17 cellular contexts compared by ENCODE assay signal in genomic region chr1:162204129-162204882, GRCh38.
DNase-seq lines count a peak whose midpoint lies in the region; ATAC-seq, FAIRE-seq and TF ChIP-seq lines count a peak whose summit lies in the region.
"Had no signal": no experiment of that assay in that cellular context is flagged by ENCODE, and none has a peak within 500 bp of the region (broad histone marks: within the 10 kb centered on the region; RNA-seq: fewer than 3 reads in every experiment).

No MANE protein-coding gene starts in this region.

- no peaks in the 10 kb centered on the region for H3K23me2 ChIP-seq in H1 (ENCODE audit: low read depth, low read length)

- 58% methylated on average over 8 of the region's 8 CpGs for WGBS in liver
- WGBS in HepG2 (ENCODE audit: low lambda C conversion rate): 79% methylated on average over 8 of the region's 8 CpGs
- WGBS in H1 (ENCODE audit: extremely low coverage in 1 of 2, insufficient coverage in 1 of 2, insufficient read length in 1 of 2, insufficient replicate concordance in 2 of 2, low coverage in 1 of 2, low lambda C conversion rate in 2 of 2, missing lambda C conversion rate in 1 of 2), 2 experiments: 70% methylated on average over 8 of the region's 8 CpGs; no CpG with 5 or more reads in 1 of the 2 experiments

- no peak overlapping the region for H2BK5ac ChIP-seq in H1 (ENCODE audit: low read depth, low read length)

- H3K4ac ChIP-seq in H1 (replicated peaks; ENCODE audit: insufficient read length, low read depth, low read length): no peak overlapping the region

- no peak overlapping the region for H3K23ac ChIP-seq in H1 (ENCODE audit: insufficient read length)

- H3K9me3 ChIP-seq in liver (ENCODE audit: control insufficient read depth in 4 of 4, low read length in 3 of 4) (no peaks in the 10 kb centered on the region), HepG2 (ENCODE audit: low read length) (no peaks in the 10 kb centered on the region), H1 (ENCODE audit: insufficient read depth in 2 of 2, low read depth in 1 of 2, low read length in 1 of 2) (no peaks in the 10 kb centered on the region)

- peak overlapping the region; percentile 20 to 48 (median 21) for H3K27ac Mint-ChIP-seq in nephron
- H3K27ac Mint-ChIP-seq: B cell; CD4-positive, alpha-beta memory T cell had no signal

- H2BK12ac ChIP-seq in H1 (ENCODE audit: low read depth, low read length): no peak overlapping the region

- H3K27ac ChIP-seq in liver (ENCODE audit: low read depth in 1 of 2, low read length in 2 of 2) (no peak overlapping the region), HepG2 (ENCODE audit: extremely low read length, insufficient read depth, low read length) (no peak overlapping the region), H1 (ENCODE audit: low read depth, low read length) (no peak overlapping the region)

- DNase-seq in HepG2 (ENCODE audit: low spot score): no peak
- no peak for DNase-seq in H1 (ENCODE audit: low read depth in 1 of 2, low spot score in 2 of 2)
- DNase-seq in GM12891 (ENCODE audit: insufficient read length, low spot score): no peak
- DNase-seq in ecto neural progenitor cell (ENCODE audit: low spot score): no peak
- DNase-seq in hepatic stellate cell (ENCODE audit: low spot score): no peak
- DNase-seq: C1 segment of cervical spinal cord; CD4-positive, alpha-beta memory T cell; COR-L47; DMS53; GF-D8; IMR-90 had no signal

- no peak overlapping the region for H3K56ac ChIP-seq in H1 (replicated peaks; ENCODE audit: insufficient read length, low read depth, low read length)

- no peak overlapping the region for H3K18ac ChIP-seq in H1 (ENCODE audit: extremely low read depth, low read length)

- H3K27me3 Mint-ChIP-seq in nephron (ENCODE audit: low read depth): no peaks in the 10 kb centered on the region

- no peak overlapping the region for H3K14ac ChIP-seq in H1 (ENCODE audit: insufficient read length)

- POLR2A ChIA-PET in HepG2 (lab: Yijun Ruan, JAX): no interaction called here
- POLR2A ChIA-PET in H1 (lab: Charles Lee; ENCODE audit: partially characterized antibody): interaction anchor here (0.9 to 2.0 kb wide), 2 partner anchors 9 to 134 kb away, joined by 3 to 8 read pairs; no protein-coding TSS in a partner anchor

- no peaks in the 10 kb centered on the region; the same call in 1 of the 2 replicates for H3K79me1 ChIP-seq in H1 (ENCODE audit: low read depth, low read length)

- no peak overlapping the region for H4K5ac ChIP-seq in H1 (ENCODE audit: insufficient read length, low read depth, low read length)

- TF ChIP-seq CTCF in liver (IDR thresholded peaks at IDR 0.05; ENCODE audit: low read depth, low read length, missing input control): no peak
- no peak for TF ChIP-seq CTCF in HepG2 (CRISPR knock-in tag; IDR thresholded peaks at IDR 0.05)
- TF ChIP-seq CTCF in H1 (IDR thresholded peaks at IDR 0.05; ENCODE audit: control extremely low read depth in 1 of 3, insufficient read depth in 1 of 3, low read depth in 1 of 3, low read length in 3 of 3): no peak
- TF ChIP-seq CTCF in nephron (IDR thresholded peaks at IDR 0.05; ENCODE audit: unreplicated experiment in 3 of 3): no peak

- ATAC-seq in HepG2: no peak
- ATAC-seq: HCT116 had no signal

- H2AK5ac ChIP-seq in H1 (ENCODE audit: low read depth, low read length): no peak overlapping the region

- no peaks in the 10 kb centered on the region for H3K27me3 ChIP-seq in liver (ENCODE audit: control insufficient read depth in 4 of 4, insufficient read depth in 4 of 4, low read length in 3 of 4)
- no peaks in the 10 kb centered on the region; a peak in 1 of 5 replicates for H3K27me3 ChIP-seq in HepG2 (ENCODE audit: control insufficient read depth in 1 of 2, insufficient read depth in 2 of 2, low read length in 2 of 2)
- H3K27me3 ChIP-seq in H1 (replicated peaks in 1 of 4; ENCODE audit: control insufficient read depth in 3 of 4, extremely low read depth in 1 of 4, insufficient read depth in 3 of 4, low read length in 3 of 4): no peaks in the 10 kb centered on the region

- CTCF ChIA-PET in HepG2 (lab: Yijun Ruan, JAX; ENCODE audit: low intra/inter-chr PET ratio, low total read pairs): no interaction called here
- CTCF ChIA-PET in H1 (lab: Charles Lee; ENCODE audit: partially characterized antibody): interaction anchor here (1.2 to 2.2 kb wide), 6 partner anchors 11 to 148 kb away, joined by 3 to 9 read pairs (median 5); no protein-coding TSS in a partner anchor

- no peak overlapping the region for H3K4me3 Mint-ChIP-seq in nephron
- H3K4me3 Mint-ChIP-seq: B cell; CD4-positive, alpha-beta memory T cell had no signal

- H3K36me3 ChIP-seq in liver (ENCODE audit: control insufficient read depth in 4 of 4, insufficient read depth in 3 of 4, low read depth in 1 of 4, low read length in 3 of 4): no peaks in the 10 kb centered on the region
- H3K36me3 ChIP-seq in HepG2 (replicated peaks in 1 of 2; ENCODE audit: control insufficient read depth in 1 of 2, insufficient read depth in 2 of 2, low read length in 2 of 2): no peaks in the 10 kb centered on the region
- no peaks in the 10 kb centered on the region for H3K36me3 ChIP-seq in H1 (ENCODE audit: control insufficient read depth in 2 of 4, insufficient read depth in 4 of 4, low read length in 3 of 4)

- H3K4me1 ChIP-seq in liver (ENCODE audit: control insufficient read depth in 4 of 4, insufficient read depth in 4 of 4, low read length in 3 of 4): peaks cover 18 to 49% (median 41%) of the 10 kb centered on the region in 4 donors
- H3K4me1 ChIP-seq in HepG2 (ENCODE audit: insufficient read depth, low read length): peaks cover 37% of the 10 kb centered on the region
- peaks cover 0 to 12% (median under 1%) of the 10 kb centered on the region in 4 experiments; a peak in 4 of 7 replicates for H3K4me1 ChIP-seq in H1 (replicated peaks in 1 of 4; ENCODE audit: control insufficient read depth in 3 of 4, insufficient read depth in 4 of 4, low read length in 3 of 4)

- H2BK120ac ChIP-seq in H1 (replicated peaks; ENCODE audit: low read depth, low read length): no peak overlapping the region

- FAIRE-seq in HepG2 (lab: Jason Lieb, UNC): no peak
- no peak for FAIRE-seq in H1 (lab: Jason Lieb, UNC)
- FAIRE-seq in GM12891 (lab: Jason Lieb, UNC): no peak
- FAIRE-seq: A204.1, H54 had no signal

- TF ChIP-seq POLR2A in HepG2 (IDR thresholded peaks at IDR 0.05; ENCODE audit: insufficient read depth in 1 of 2, low read depth in 2 of 2, low read length in 2 of 2) (no peak), H1 (IDR thresholded peaks at IDR 0.05; ENCODE audit: control extremely low read depth in 1 of 2, low read depth in 2 of 2, low read length in 2 of 2) (no peak), GM12891 (IDR thresholded peaks at IDR 0.05; ENCODE audit: low read depth, low read length) (no peak)

- H3K9me3 Mint-ChIP-seq in nephron: no peaks in the 10 kb centered on the region

- 0 out of 2 replicates have a peak overlapping the region, but pooled peaks have one; percentile 2 for H2BK15ac ChIP-seq in H1 (ENCODE audit: low read length)

- H3K36me3 Mint-ChIP-seq in nephron (ENCODE audit: low read depth): no peaks in the 10 kb centered on the region
- H3K36me3 Mint-ChIP-seq: CD4-positive, alpha-beta memory T cell had no signal

- no peak overlapping the region for H3K4me2 ChIP-seq in HepG2 (ENCODE audit: low read depth, low read length)
- no peak overlapping the region for H3K4me2 ChIP-seq in H1 (ENCODE audit: insufficient read depth in 1 of 2, low read depth in 2 of 2, low read length in 2 of 2)

- peaks cover 47% of the 10 kb centered on the region for H3K4me1 Mint-ChIP-seq in nephron
- H3K4me1 Mint-ChIP-seq: B cell; CD4-positive, alpha-beta memory T cell had no signal

- peaks cover 45% of the 10 kb centered on the region for H3K79me2 ChIP-seq in HepG2 (ENCODE audit: insufficient read depth, low read length)
- peaks cover 3 to 65% of the 10 kb centered on the region in 2 experiments; a peak in 3 of 4 replicates for H3K79me2 ChIP-seq in H1 (ENCODE audit: control insufficient read depth in 1 of 2, insufficient read depth in 2 of 2, low read length in 2 of 2)

- no peak overlapping the region for H4K8ac ChIP-seq in H1 (ENCODE audit: extremely low read depth, insufficient read depth, low read length)

- H4K91ac ChIP-seq in H1 (replicated peaks; ENCODE audit: insufficient read length, low read length): peak overlapping the region; percentile 18

- TF ChIP-seq RAD21 in liver (IDR thresholded peaks at IDR 0.05): no peak
- no peak for TF ChIP-seq RAD21 in HepG2 (CRISPR knock-in tag; IDR thresholded peaks at IDR 0.05)
- no peak for TF ChIP-seq RAD21 in H1 (IDR thresholded peaks at IDR 0.05 in 1 of 2, conservative IDR thresholded peaks at IDR 0.05 in 1 of 2; ENCODE audit: low read depth in 2 of 2, low read length in 2 of 2)

- H3K9ac ChIP-seq in liver (ENCODE audit: low read depth in 1 of 2, low read length in 2 of 2) (no peak overlapping the region), HepG2 (ENCODE audit: insufficient read depth, low read depth, low read length) (no peak overlapping the region), H1 (replicated peaks in 1 of 4; ENCODE audit: extremely low read depth in 1 of 4, low read depth in 3 of 4, low read length in 3 of 4) (no peak overlapping the region)

- H3K4me3 ChIP-seq in liver (ENCODE audit: low read depth in 1 of 3, low read length in 3 of 3) (no peak overlapping the region), HepG2 (replicated peaks in 1 of 3; ENCODE audit: insufficient read depth in 1 of 3, low read depth in 2 of 3, low read length in 3 of 3) (no peak overlapping the region), H1 (ENCODE audit: extremely low read depth in 1 of 4, insufficient read depth in 2 of 4, low read depth in 3 of 4, low read length in 4 of 4) (no peak overlapping the region)

- TF ChIP-seq EP300 in HepG2 (IDR thresholded peaks at IDR 0.05; ENCODE audit: low read depth in 2 of 2, low read length in 2 of 2) (no peak), HepG2 (CRISPR knock-in tag; IDR thresholded peaks at IDR 0.05; ENCODE audit: borderline replicate concordance) (no peak), H1 (IDR thresholded peaks at IDR 0.05; ENCODE audit: borderline replicate concordance in 1 of 2, low read depth in 2 of 2, low read length in 2 of 2) (no peak)

- H2AFZ ChIP-seq in HepG2 (ENCODE audit: low read length) (no peak overlapping the region), H1 (ENCODE audit: low read length) (no peak overlapping the region)

- intact Hi-C loops in HepG2 (cut with micrococcal nuclease; ENCODE audit: unreplicated experiment): no loop called here

- BruUV-seq in HepG2 (replicated peaks; lab: Mats Ljungman, UMichigan): no TSS peak

- no peak overlapping the region for H2BK20ac ChIP-seq in H1 (ENCODE audit: low read length)

- in situ Hi-C loops in HepG2 (cut with HindIII; ENCODE audit: extremely low pct_ligation_motif_present, low pct_unique_long_range_greater_than_20kb): no loop called here

- H4K20me1 ChIP-seq in HepG2 (ENCODE audit: insufficient read depth, low read length) (no peaks in the 10 kb centered on the region), H1 (replicated peaks in 1 of 2; ENCODE audit: control insufficient read depth in 1 of 2, insufficient read depth in 2 of 2, low read length in 2 of 2) (peaks cover 0 to 2% of the 10 kb centered on the region in 2 experiments)

TF ChIP-seq in HepG2, 621 proteins besides CTCF, POLR2A, EP300 and RAD21 (continues in another document):
- TF ChIP-seq ZNF367 (CRISPR knock-in tag; IDR thresholded peaks at IDR 0.05; ENCODE audit: borderline replicate concordance): no peak

TF ChIP-seq in H1, 55 proteins besides CTCF, POLR2A, EP300 and RAD21 (continues in another document):
- no peak for TF ChIP-seq SRF (IDR thresholded peaks at IDR 0.05; ENCODE audit: low read depth, low read length)
